ENCODE assay signal across 1 cellular context in the genomic region with DNA sequence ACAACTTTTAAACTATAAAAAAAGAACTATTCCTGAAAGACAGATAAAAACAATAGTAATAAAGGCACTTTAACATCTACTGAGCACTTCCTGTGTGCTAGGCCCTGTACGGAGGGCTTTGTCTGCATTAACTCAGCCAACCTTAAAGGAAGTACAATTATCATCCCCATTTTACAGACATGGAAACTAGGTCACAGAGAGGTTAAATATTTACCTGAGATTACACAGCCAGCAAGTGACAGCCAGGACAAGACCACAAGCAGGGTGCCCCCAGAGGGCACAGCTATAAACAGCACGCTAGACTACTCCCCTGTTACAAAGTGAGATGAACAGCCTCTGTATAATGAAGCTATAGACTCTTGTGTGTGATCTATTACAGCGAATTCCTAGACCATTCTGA.
TF ChIP-seq lines count a peak whose summit lies in the region.

No MANE protein-coding gene starts in this region.

TF ChIP-seq in GM23338, 12 proteins besides CTCF, POLR2A, EP300 and RAD21:
- TF ChIP-seq, protein P1, sequence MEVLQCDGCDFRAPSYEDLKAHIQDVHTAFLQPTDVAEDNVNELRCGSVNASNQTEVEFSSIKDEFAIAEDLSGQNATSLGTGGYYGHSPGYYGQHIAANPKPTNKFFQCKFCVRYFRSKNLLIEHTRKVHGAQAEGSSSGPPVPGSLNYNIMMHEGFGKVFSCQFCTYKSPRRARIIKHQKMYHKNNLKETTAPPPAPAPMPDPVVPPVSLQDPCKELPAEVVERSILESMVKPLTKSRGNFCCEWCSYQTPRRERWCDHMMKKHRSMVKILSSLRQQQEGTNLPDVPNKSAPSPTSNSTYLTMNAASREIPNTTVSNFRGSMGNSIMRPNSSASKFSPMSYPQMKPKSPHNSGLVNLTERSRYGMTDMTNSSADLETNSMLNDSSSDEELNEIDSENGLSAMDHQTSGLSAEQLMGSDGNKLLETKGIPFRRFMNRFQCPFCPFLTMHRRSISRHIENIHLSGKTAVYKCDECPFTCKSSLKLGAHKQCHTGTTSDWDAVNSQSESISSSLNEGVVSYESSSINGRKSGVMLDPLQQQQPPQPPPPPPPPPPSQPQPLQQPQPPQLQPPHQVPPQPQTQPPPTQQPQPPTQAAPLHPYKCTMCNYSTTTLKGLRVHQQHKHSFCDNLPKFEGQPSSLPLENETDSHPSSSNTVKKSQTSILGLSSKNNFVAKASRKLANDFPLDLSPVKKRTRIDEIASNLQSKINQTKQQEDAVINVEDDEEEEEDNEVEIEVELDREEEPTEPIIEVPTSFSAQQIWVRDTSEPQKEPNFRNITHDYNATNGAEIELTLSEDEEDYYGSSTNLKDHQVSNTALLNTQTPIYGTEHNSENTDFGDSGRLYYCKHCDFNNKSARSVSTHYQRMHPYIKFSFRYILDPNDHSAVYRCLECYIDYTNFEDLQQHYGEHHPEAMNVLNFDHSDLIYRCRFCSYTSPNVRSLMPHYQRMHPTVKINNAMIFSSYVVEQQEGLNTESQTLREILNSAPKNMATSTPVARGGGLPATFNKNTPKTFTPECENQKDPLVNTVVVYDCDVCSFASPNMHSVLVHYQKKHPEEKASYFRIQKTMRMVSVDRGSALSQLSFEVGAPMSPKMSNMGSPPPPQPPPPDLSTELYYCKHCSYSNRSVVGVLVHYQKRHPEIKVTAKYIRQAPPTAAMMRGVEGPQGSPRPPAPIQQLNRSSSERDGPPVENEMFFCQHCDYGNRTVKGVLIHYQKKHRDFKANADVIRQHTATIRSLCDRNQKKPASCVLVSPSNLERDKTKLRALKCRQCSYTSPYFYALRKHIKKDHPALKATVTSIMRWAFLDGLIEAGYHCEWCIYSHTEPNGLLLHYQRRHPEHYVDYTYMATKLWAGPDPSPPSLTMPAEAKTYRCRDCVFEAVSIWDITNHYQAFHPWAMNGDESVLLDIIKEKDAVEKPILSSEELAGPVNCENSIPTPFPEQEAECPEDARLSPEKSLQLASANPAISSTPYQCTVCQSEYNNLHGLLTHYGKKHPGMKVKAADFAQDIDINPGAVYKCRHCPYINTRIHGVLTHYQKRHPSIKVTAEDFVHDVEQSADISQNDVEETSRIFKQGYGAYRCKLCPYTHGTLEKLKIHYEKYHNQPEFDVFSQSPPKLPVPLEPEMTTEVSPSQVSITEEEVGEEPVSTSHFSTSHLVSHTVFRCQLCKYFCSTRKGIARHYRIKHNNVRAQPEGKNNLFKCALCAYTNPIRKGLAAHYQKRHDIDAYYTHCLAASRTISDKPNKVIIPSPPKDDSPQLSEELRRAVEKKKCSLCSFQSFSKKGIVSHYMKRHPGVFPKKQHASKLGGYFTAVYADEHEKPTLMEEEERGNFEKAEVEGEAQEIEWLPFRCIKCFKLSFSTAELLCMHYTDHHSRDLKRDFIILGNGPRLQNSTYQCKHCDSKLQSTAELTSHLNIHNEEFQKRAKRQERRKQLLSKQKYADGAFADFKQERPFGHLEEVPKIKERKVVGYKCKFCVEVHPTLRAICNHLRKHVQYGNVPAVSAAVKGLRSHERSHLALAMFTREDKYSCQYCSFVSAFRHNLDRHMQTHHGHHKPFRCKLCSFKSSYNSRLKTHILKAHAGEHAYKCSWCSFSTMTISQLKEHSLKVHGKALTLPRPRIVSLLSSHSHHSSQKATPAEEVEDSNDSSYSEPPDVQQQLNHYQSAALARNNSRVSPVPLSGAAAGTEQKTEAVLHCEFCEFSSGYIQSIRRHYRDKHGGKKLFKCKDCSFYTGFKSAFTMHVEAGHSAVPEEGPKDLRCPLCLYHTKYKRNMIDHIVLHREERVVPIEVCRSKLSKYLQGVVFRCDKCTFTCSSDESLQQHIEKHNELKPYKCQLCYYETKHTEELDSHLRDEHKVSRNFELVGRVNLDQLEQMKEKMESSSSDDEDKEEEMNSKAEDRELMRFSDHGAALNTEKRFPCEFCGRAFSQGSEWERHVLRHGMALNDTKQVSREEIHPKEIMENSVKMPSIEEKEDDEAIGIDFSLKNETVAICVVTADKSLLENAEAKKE (CRISPR knock-in tag; IDR thresholded peaks at IDR 0.05), result no peak
- no peak for TF ChIP-seq POLR2AphosphoS5 (IDR thresholded peaks at IDR 0.05; ENCODE audit: low read depth)
- TF ChIP-seq EZH2 (IDR thresholded peaks at IDR 0.05; ENCODE audit: low read depth, unreplicated experiment), result no peak
- TF ChIP-seq EZH2phosphoT487 (IDR thresholded peaks at IDR 0.05; ENCODE audit: unreplicated experiment), result no peak
- no peak for TF ChIP-seq JUNB (IDR thresholded peaks at IDR 0.05; ENCODE audit: unreplicated experiment)
- TF ChIP-seq STAT1 (IDR thresholded peaks at IDR 0.05; ENCODE audit: unreplicated experiment), result no peak
- TF ChIP-seq CREB1 (CRISPR knock-in tag; IDR thresholded peaks at IDR 0.05; ENCODE audit: low read depth), result no peak
- no peak for TF ChIP-seq NANOG (IDR thresholded peaks at IDR 0.05; ENCODE audit: borderline replicate concordance)
- TF ChIP-seq ZNF114 (CRISPR knock-in tag; IDR thresholded peaks at IDR 0.05), result no peak
- TF ChIP-seq, protein P2, sequence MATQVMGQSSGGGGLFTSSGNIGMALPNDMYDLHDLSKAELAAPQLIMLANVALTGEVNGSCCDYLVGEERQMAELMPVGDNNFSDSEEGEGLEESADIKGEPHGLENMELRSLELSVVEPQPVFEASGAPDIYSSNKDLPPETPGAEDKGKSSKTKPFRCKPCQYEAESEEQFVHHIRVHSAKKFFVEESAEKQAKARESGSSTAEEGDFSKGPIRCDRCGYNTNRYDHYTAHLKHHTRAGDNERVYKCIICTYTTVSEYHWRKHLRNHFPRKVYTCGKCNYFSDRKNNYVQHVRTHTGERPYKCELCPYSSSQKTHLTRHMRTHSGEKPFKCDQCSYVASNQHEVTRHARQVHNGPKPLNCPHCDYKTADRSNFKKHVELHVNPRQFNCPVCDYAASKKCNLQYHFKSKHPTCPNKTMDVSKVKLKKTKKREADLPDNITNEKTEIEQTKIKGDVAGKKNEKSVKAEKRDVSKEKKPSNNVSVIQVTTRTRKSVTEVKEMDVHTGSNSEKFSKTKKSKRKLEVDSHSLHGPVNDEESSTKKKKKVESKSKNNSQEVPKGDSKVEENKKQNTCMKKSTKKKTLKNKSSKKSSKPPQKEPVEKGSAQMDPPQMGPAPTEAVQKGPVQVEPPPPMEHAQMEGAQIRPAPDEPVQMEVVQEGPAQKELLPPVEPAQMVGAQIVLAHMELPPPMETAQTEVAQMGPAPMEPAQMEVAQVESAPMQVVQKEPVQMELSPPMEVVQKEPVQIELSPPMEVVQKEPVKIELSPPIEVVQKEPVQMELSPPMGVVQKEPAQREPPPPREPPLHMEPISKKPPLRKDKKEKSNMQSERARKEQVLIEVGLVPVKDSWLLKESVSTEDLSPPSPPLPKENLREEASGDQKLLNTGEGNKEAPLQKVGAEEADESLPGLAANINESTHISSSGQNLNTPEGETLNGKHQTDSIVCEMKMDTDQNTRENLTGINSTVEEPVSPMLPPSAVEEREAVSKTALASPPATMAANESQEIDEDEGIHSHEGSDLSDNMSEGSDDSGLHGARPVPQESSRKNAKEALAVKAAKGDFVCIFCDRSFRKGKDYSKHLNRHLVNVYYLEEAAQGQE (IDR thresholded peaks at IDR 0.05; ENCODE audit: unreplicated experiment), result no peak
- TF ChIP-seq, protein P3, sequence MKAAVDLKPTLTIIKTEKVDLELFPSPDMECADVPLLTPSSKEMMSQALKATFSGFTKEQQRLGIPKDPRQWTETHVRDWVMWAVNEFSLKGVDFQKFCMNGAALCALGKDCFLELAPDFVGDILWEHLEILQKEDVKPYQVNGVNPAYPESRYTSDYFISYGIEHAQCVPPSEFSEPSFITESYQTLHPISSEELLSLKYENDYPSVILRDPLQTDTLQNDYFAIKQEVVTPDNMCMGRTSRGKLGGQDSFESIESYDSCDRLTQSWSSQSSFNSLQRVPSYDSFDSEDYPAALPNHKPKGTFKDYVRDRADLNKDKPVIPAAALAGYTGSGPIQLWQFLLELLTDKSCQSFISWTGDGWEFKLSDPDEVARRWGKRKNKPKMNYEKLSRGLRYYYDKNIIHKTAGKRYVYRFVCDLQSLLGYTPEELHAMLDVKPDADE (IDR thresholded peaks at IDR 0.05), result no peak
- no peak for TF ChIP-seq ZNF331 (CRISPR knock-in tag; IDR thresholded peaks at IDR 0.05; ENCODE audit: low read depth)
